Comparison of ENCODE assay signal across 15 cellular contexts in the genomic region with DNA sequence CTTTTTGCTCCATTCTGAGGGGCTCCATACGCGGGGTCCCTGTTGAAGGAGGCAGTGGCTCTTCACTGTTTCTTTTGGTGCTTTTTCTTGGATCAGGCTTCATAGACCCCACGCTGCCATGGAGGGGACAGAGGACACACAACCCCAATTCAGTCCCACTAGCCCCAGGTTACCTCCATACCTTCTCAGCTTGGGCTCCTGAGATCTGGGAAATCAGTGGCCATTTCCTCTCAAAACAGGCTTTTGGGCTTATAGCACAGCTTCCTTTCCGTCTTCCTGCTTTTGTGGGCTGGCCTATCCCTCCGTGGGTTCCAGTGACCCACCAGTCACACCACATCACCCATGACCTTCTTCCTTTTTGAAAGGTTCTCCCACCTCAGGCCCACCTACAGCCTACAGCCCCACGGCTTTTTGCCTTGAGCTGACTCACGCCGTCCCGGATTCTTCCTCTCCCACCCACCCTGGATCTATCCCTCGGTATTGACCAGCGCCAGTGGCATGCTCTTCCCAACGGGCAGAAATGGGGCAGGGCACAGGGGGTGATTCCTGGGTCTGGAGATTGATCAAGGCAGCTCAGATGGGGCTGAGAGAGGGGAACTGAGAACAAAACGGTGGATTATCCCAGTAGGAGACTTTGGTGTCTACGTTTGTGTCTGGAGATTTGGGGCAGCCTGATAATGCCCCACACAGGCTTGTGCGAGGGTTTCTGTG. TPM values are rescaled to one million over a fixed set of nuclear protein-coding genes. Genes with fewer than 3 reads are reported as not detected.
DNase-seq lines count a peak whose midpoint lies in the region; ATAC-seq and TF ChIP-seq lines count a peak whose summit lies in the region.
"Had no signal": no experiment of that assay in that cellular context is flagged by ENCODE, and none has a peak within 500 bp of the region (broad histone marks: within the 10 kb centered on the region; RNA-seq: fewer than 3 reads in every experiment).

No MANE protein-coding gene starts in this region.

- no peak overlapping the region for H3K4me3 ChIP-seq in right atrium auricular region
- peak overlapping the region; percentile 46 for H3K4me3 ChIP-seq in naive thymus-derived CD4-positive, alpha-beta T cell (ENCODE audit: low read length)
- H3K4me3 ChIP-seq: HAP-1 had no signal

- no peaks in the 10 kb centered on the region for H3K36me3 ChIP-seq in right atrium auricular region
- no peaks in the 10 kb centered on the region for H3K36me3 ChIP-seq in naive thymus-derived CD4-positive, alpha-beta T cell (ENCODE audit: control insufficient read depth in 2 of 3, insufficient read depth in 3 of 3, low read length in 3 of 3)
- H3K36me3 ChIP-seq: brain microvascular endothelial cell, HAP-1, lower lobe of right lung, neutrophil had no signal

- ATAC-seq in left ventricle myocardium superior (no peak), HG03039 (IDR thresholded peaks at IDR 0.05; ENCODE audit: unreplicated experiment) (no peak)
- no peak for ATAC-seq in activated T-cell treated with anti-CD3 and anti-CD28 coated beads, Interleukin-2, amount 50 U/mL, for 4 hours
- no peak for ATAC-seq in naive thymus-derived CD4-positive, alpha-beta T cell
- ATAC-seq: lower lobe of right lung had no signal

- H3K27me3 ChIP-seq in right atrium auricular region: peaks cover 0 to 18% of the 10 kb centered on the region in 2 donors
- H3K27me3 ChIP-seq in naive thymus-derived CD4-positive, alpha-beta T cell (ENCODE audit: control insufficient read depth in 2 of 2, insufficient read depth in 2 of 2, low read length in 2 of 2): no peaks in the 10 kb centered on the region

- POLR2A ChIA-PET in naive thymus-derived CD4-positive, alpha-beta T cell (lab: Charles Lee): interaction anchor here (0.6 to 0.7 kb wide), 2 partner anchors 175 to 412 kb away, joined by 3 to 5 read pairs; no protein-coding TSS in a partner anchor

- H3K4me1 ChIP-seq in right atrium auricular region: peaks cover 0 to 18% of the 10 kb centered on the region in 2 donors
- H3K4me1 ChIP-seq in naive thymus-derived CD4-positive, alpha-beta T cell (ENCODE audit: control insufficient read depth in 2 of 2, insufficient read depth in 2 of 2, low read length in 2 of 2): peaks cover 17 to 47% of the 10 kb centered on the region in 2 donors
- H3K4me1 ChIP-seq: HAP-1 had no signal

- CTCF ChIA-PET in naive thymus-derived CD4-positive, alpha-beta T cell (lab: Charles Lee): no interaction called here

- DNase-seq in right atrium auricular region (ENCODE audit: low spot score) (peak; percentile 21), left ventricle myocardium superior (no peak), HFFc6 (no peak), DMS114 treated with DMSO at 0.1 percent for 48 hours (lab: John Stamatoyannopoulos, UW; ENCODE audit: unreplicated experiment) (no peak), nephron progenitor cell (no peak)
- DNase-seq in activated T-cell treated with anti-CD3 and anti-CD28 coated beads, Interleukin-2, amount 50 U/mL, for 4 hours: no peak
- peak in 1 of 9 donors; percentile 18 for DNase-seq in naive thymus-derived CD4-positive, alpha-beta T cell
- DNase-seq: brain microvascular endothelial cell, DMS53, lower lobe of right lung, NCI-H1417 had no signal

- H3K9me3 Mint-ChIP-seq in activated T-cell treated with anti-CD3 and anti-CD28 coated beads, Interleukin-2, amount 50 U/mL, for 4 hours: no peaks in the 10 kb centered on the region
- H3K9me3 Mint-ChIP-seq in naive thymus-derived CD4-positive, alpha-beta T cell: no peaks in the 10 kb centered on the region
- H3K9me3 Mint-ChIP-seq in HFFc6 (no peaks in the 10 kb centered on the region), nephron progenitor cell (no peaks in the 10 kb centered on the region)

- peaks cover 46% of the 10 kb centered on the region for H3K36me3 Mint-ChIP-seq in activated T-cell treated with anti-CD3 and anti-CD28 coated beads, Interleukin-2, amount 50 U/mL, for 4 hours (ENCODE audit: insufficient read depth)
- H3K36me3 Mint-ChIP-seq in naive thymus-derived CD4-positive, alpha-beta T cell: peaks cover 0 to 5% (median 0%) of the 10 kb centered on the region in 5 donors
- H3K36me3 Mint-ChIP-seq in HFFc6 (ENCODE audit: low read depth) (no peaks in the 10 kb centered on the region; the same call in 1 of the 2 replicates), nephron progenitor cell (ENCODE audit: low read depth) (no peaks in the 10 kb centered on the region)

- H3K4me1 Mint-ChIP-seq in activated T-cell treated with anti-CD3 and anti-CD28 coated beads, Interleukin-2, amount 50 U/mL, for 4 hours (ENCODE audit: low read depth): peaks cover 58% of the 10 kb centered on the region
- H3K4me1 Mint-ChIP-seq in naive thymus-derived CD4-positive, alpha-beta T cell: peaks cover 22 to 67% (median 27%) of the 10 kb centered on the region in 7 donors
- H3K4me1 Mint-ChIP-seq in HFFc6 (ENCODE audit: low read depth) (no peaks in the 10 kb centered on the region), nephron progenitor cell (peaks cover 20% of the 10 kb centered on the region)

- TF ChIP-seq CTCF in right atrium auricular region (IDR thresholded peaks at IDR 0.05) (no peak), HFFc6 (IDR thresholded peaks at IDR 0.05) (no peak), nephron progenitor cell (IDR thresholded peaks at IDR 0.05) (no peak)

- peak overlapping the region; percentile 97 for H3K4me3 Mint-ChIP-seq in activated T-cell treated with anti-CD3 and anti-CD28 coated beads, Interleukin-2, amount 50 U/mL, for 4 hours
- H3K4me3 Mint-ChIP-seq in naive thymus-derived CD4-positive, alpha-beta T cell: peak overlapping the region in 2 of 10 donors; percentile 94 to 96
- H3K4me3 Mint-ChIP-seq in HFFc6 (no peak overlapping the region), nephron progenitor cell (no peak overlapping the region)

- no peaks in the 10 kb centered on the region for H3K27me3 Mint-ChIP-seq in activated T-cell treated with anti-CD3 and anti-CD28 coated beads, Interleukin-2, amount 50 U/mL, for 4 hours (ENCODE audit: low read depth)
- H3K27me3 Mint-ChIP-seq in naive thymus-derived CD4-positive, alpha-beta T cell: peaks cover 0 to 7% (median 5%) of the 10 kb centered on the region in 5 donors
- H3K27me3 Mint-ChIP-seq in HFFc6 (ENCODE audit: insufficient read depth) (peaks cover 45% of the 10 kb centered on the region), nephron progenitor cell (ENCODE audit: low read depth, poor library complexity) (peaks cover 85% of the 10 kb centered on the region)

- H3K27ac Mint-ChIP-seq in naive thymus-derived CD4-positive, alpha-beta T cell: peak overlapping the region in 1 of 9 donors; percentile 79
- H3K27ac Mint-ChIP-seq in HFFc6: no peak overlapping the region
- H3K27ac Mint-ChIP-seq in nephron progenitor cell: no peak overlapping the region

- H3K9me3 ChIP-seq in right atrium auricular region: no peaks in the 10 kb centered on the region
- no peaks in the 10 kb centered on the region for H3K9me3 ChIP-seq in naive thymus-derived CD4-positive, alpha-beta T cell (ENCODE audit: control insufficient read depth in 2 of 3, low read length in 3 of 3)
- H3K9me3 ChIP-seq: HAP-1, lower lobe of right lung, neutrophil had no signal

- intact Hi-C loops in left ventricle myocardium superior (cut with micrococcal nuclease): no loop called here
- intact Hi-C loops in naive thymus-derived CD4-positive, alpha-beta T cell (cut with micrococcal nuclease): loop anchor here in 1 of 2 donors (5.0 kb wide), 1 partner anchor 1996 kb away; no protein-coding TSS in a partner anchor

- no peak overlapping the region for H3K27ac ChIP-seq in right atrium auricular region
- no peak overlapping the region for H3K27ac ChIP-seq in naive thymus-derived CD4-positive, alpha-beta T cell (ENCODE audit: low read depth, low read length)
- H3K27ac ChIP-seq: brain microvascular endothelial cell, KMS-11, lower lobe of right lung, neutrophil had no signal

RNA-seq across cellular contexts. Expression of gene TBX21, which starts 3.6 kb away (rescaled TPM):
- total RNA-seq in right atrium auricular region (under 1 TPM in 1 of 2 donors, not detected in 1; 0.39 TPM), left ventricle myocardium superior (0.40 TPM)
- total RNA-seq in activated T-cell treated with anti-CD3 and anti-CD28 coated beads, Interleukin-2, amount 50 U/mL, for 4 hours: 100 to 1,000 TPM in 2 of 3 donors, 10 to 100 TPM in 1; 77.8 to 111 (median 101) TPM
- total RNA-seq in naive thymus-derived CD4-positive, alpha-beta T cell: 10 to 100 TPM in 2 of 5 experiments, 1 to 10 TPM in 3; 1.3 to 38.6 (median 4.5) TPM
- under 1 TPM; 0.13 to 0.43 TPM for polyA plus RNA-seq in naive thymus-derived CD4-positive, alpha-beta T cell
- not detected for total RNA-seq in HFFc6 (2021; fragmentation: NEBNext Ultra II Directional; extraction: Animal tissue kit (Norgen Biotek cat#: 25700))

RNA-seq across cellular contexts. Expression of gene TBKBP1, which starts 42.7 kb away (rescaled TPM):
- total RNA-seq in right atrium auricular region (10 to 100 TPM; 10.9 to 13.7 TPM), left ventricle myocardium superior (15.9 TPM)
- 10 to 100 TPM; 24.4 to 34.7 (median 24.6) TPM for total RNA-seq in activated T-cell treated with anti-CD3 and anti-CD28 coated beads, Interleukin-2, amount 50 U/mL, for 4 hours
- total RNA-seq in naive thymus-derived CD4-positive, alpha-beta T cell: 10 to 100 TPM in 1 of 5 experiments, 1 to 10 TPM in 4; 1.9 to 13.3 (median 2.9) TPM
- under 1 TPM in 1 of 2 donors, not detected in 1; 0.08 TPM for polyA plus RNA-seq in naive thymus-derived CD4-positive, alpha-beta T cell
- total RNA-seq in HFFc6 (2021; fragmentation: NEBNext Ultra II Directional; extraction: Animal tissue kit (Norgen Biotek cat#: 25700)): 1 to 10 TPM; 6.6 to 8.3 (median 7.7) TPM
